In genomic region chr19:53520547-53521372, GRCh38 we compare ENCODE assay signal across 8 cellular contexts. TPM values are rescaled to one million over a fixed set of nuclear protein-coding genes. Genes with fewer than 3 reads are reported as not detected.
A peak's percentile ranks its signal among the peaks of the same experiment; 100 is the strongest.
DNase-seq lines count a peak whose midpoint lies in the region; ATAC-seq and TF ChIP-seq lines count a peak whose summit lies in the region.

No MANE protein-coding gene starts in this region.

- peak overlapping the region; percentile 92 for H3K27ac Mint-ChIP-seq in CD4-positive, alpha-beta T cell

- peak; percentile 79 to 86 (median 84) for DNase-seq in CD4-positive, alpha-beta T cell
- DNase-seq in NT2/D1 (ENCODE audit: low read depth, low spot score) (peak; percentile 94), activated T-cell treated with anti-CD3 and anti-CD28 coated beads for 24 hours (ENCODE audit: low read depth) (peak; percentile 84), epithelial cell of prostate (ENCODE audit: low read depth, low spot score) (peak; percentile 81)
- peak; percentile 65 to 76 for DNase-seq in stimulated activated CD8-positive, alpha-beta memory T cell treated with anti-CD3 and anti-CD28 coated beads, Interleukin-2, amount 100 ng/mL, for 48 hours (ENCODE audit: low read depth in 2 of 2)

- TF ChIP-seq CTCF in CD4-positive, alpha-beta T cell (IDR thresholded peaks at IDR 0.05), result no peak

- CTCF ChIA-PET in CD4-positive, alpha-beta T cell (lab: Charles Lee), result interaction anchor here (1.0 kb wide), 1 partner anchor 272 kb away, joined by 3 read pairs; no protein-coding TSS in a partner anchor

- intact Hi-C loops in CD4-positive, alpha-beta T cell (cut with DNase I, micrococcal nuclease), result loop anchor here (1.0 to 10.0 kb wide), 5 partner anchors 16 to 584 kb away; partner anchors contain the start of genes NDUFA3 (in 1 of the 2), OSCAR (in 1 of the 2), ZNF761 (in 1 of the 2) and ZNF813 (in 1 of the 2)

- H3K27me3 ChIP-seq in CD4-positive, alpha-beta T cell (ENCODE audit: control insufficient read depth, insufficient read depth, low read length), result no peaks in the 10 kb centered on the region
- H3K27me3 ChIP-seq in NT2/D1 (ENCODE audit: insufficient read depth, insufficient read length) (no peaks in the 10 kb centered on the region), mononuclear cell (ENCODE audit: insufficient read depth, low read length) (no peaks in the 10 kb centered on the region)

- H3K36me3 Mint-ChIP-seq in CD4-positive, alpha-beta T cell (ENCODE audit: low read depth), result peaks cover 47% of the 10 kb centered on the region

- H3K4me3 ChIP-seq in NT2/D1 (ENCODE audit: insufficient read length, low read depth) (peak overlapping the region; percentile 81), mononuclear cell (ENCODE audit: low read length) (peak overlapping the region; percentile 59)

- POLR2A ChIA-PET in CD4-positive, alpha-beta T cell (lab: Charles Lee), result interaction anchor here (0.5 to 1.6 kb wide), 15 partner anchors 15 to 1636 kb away, joined by 3 to 21 read pairs (median 4); partner anchors contain the start of genes PPP2R1A, ZNF331, ZNF432 and ZNF615

- H3K27me3 Mint-ChIP-seq in CD4-positive, alpha-beta T cell, result no peaks in the 10 kb centered on the region

- H3K4me3 Mint-ChIP-seq in CD4-positive, alpha-beta T cell, result peak overlapping the region; percentile 92

- peaks cover 12% of the 10 kb centered on the region for H3K36me3 ChIP-seq in NT2/D1 (ENCODE audit: insufficient read depth, insufficient read length, low read length)

- H3K27ac ChIP-seq in CD4-positive, alpha-beta T cell (ENCODE audit: low read depth, low read length), result peak overlapping the region; percentile 66
- H3K27ac ChIP-seq in epithelial cell of prostate, result peak overlapping the region; percentile 48

- peaks cover 20% of the 10 kb centered on the region for H3K4me1 Mint-ChIP-seq in CD4-positive, alpha-beta T cell (ENCODE audit: low read depth)

- H3K9me3 Mint-ChIP-seq in CD4-positive, alpha-beta T cell, result peaks cover 9% of the 10 kb centered on the region

- ATAC-seq in CD4-positive, alpha-beta T cell (ENCODE audit: poor library complexity), result peak; percentile 99
- ATAC-seq in GM19397 (IDR thresholded peaks at IDR 0.05; ENCODE audit: unreplicated experiment), result peak; percentile 98
- peak; percentile 97 for ATAC-seq in HG03571 (IDR thresholded peaks at IDR 0.05; ENCODE audit: unreplicated experiment)

- peaks cover 12% of the 10 kb centered on the region for H3K9me3 ChIP-seq in CD4-positive, alpha-beta T cell (ENCODE audit: control insufficient read depth, low read length)
- peaks cover 11% of the 10 kb centered on the region for H3K9me3 ChIP-seq in NT2/D1 (ENCODE audit: insufficient read depth, low read length)
- H3K9me3 ChIP-seq in mononuclear cell (ENCODE audit: low read depth, low read length), result peaks cover 5% of the 10 kb centered on the region

- H3K9ac ChIP-seq in NT2/D1 (ENCODE audit: insufficient read length, low read depth), result peak overlapping the region; percentile 75

- no peaks in the 10 kb centered on the region for H3K4me1 ChIP-seq in NT2/D1 (ENCODE audit: insufficient read depth, insufficient read length)
- H3K4me1 ChIP-seq in mononuclear cell (ENCODE audit: insufficient read depth, low read length), result peaks cover 19% of the 10 kb centered on the region

RNA-seq across cellular contexts. Expression of gene ZNF331, which starts 17.2 kb away (rescaled TPM):
- total RNA-seq in CD4-positive, alpha-beta T cell, result 100 to 1,000 TPM; 428 to 437 TPM
- total RNA-seq in mononuclear cell, result 177 TPM

RNA-seq across cellular contexts. Expression of gene ZNF813, which starts 53.2 kb away (rescaled TPM):
- 1 to 10 TPM; 2.0 to 2.7 TPM for total RNA-seq in CD4-positive, alpha-beta T cell
- total RNA-seq in mononuclear cell, result 4.4 TPM

Comparison
In these comparisons a context has a peak if more than half of its experiments do, and no peak if none do; other contexts are left out.
1. Peak in every context shown above with its lines: DNase-seq, ATAC-seq, H3K4me3 ChIP-seq and H3K27ac ChIP-seq.